Comparison of ENCODE assay signal across 1 cellular context in the genomic region with DNA sequence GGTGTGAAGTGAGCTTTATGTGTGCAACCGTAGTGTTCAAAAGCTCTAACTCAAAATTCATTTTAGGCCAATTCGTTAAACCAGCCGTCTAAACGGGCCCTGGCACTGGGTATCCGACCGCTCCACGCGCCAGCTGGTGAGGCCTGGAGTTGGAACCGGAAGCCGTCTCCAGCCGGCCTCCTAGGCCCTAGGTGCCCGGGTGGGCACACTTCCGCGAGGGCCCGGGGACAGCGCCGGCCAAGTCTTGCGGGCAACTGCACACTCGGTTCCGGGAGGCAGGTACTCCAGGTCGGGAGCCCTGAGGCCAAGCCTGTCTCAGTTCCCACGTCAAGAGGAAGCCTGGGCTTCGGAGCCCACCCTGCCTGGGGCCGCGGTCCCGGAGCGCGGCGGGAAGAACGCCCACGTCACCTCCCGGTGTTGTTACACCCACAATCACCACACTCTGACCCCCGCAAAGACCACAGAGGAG.
A peak's percentile ranks its signal among the peaks of the same experiment; 100 is the strongest.
TF ChIP-seq lines count a peak whose summit lies in the region.

No MANE protein-coding gene starts in this region.

TF ChIP-seq in WTC11, 78 proteins besides CTCF, POLR2A, EP300 and RAD21 (continued from another document):
- TF ChIP-seq, protein P1, sequence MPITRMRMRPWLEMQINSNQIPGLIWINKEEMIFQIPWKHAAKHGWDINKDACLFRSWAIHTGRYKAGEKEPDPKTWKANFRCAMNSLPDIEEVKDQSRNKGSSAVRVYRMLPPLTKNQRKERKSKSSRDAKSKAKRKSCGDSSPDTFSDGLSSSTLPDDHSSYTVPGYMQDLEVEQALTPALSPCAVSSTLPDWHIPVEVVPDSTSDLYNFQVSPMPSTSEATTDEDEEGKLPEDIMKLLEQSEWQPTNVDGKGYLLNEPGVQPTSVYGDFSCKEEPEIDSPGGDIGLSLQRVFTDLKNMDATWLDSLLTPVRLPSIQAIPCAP (CRISPR knock-in tag; IDR thresholded peaks at IDR 0.05): no peak
- TF ChIP-seq ZNF671 (CRISPR knock-in tag; IDR thresholded peaks at IDR 0.05): no peak
- TF ChIP-seq, protein P2, sequence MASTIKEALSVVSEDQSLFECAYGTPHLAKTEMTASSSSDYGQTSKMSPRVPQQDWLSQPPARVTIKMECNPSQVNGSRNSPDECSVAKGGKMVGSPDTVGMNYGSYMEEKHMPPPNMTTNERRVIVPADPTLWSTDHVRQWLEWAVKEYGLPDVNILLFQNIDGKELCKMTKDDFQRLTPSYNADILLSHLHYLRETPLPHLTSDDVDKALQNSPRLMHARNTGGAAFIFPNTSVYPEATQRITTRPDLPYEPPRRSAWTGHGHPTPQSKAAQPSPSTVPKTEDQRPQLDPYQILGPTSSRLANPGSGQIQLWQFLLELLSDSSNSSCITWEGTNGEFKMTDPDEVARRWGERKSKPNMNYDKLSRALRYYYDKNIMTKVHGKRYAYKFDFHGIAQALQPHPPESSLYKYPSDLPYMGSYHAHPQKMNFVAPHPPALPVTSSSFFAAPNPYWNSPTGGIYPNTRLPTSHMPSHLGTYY (CRISPR knock-in tag; IDR thresholded peaks at IDR 0.05): no peak
- TF ChIP-seq, protein P3, sequence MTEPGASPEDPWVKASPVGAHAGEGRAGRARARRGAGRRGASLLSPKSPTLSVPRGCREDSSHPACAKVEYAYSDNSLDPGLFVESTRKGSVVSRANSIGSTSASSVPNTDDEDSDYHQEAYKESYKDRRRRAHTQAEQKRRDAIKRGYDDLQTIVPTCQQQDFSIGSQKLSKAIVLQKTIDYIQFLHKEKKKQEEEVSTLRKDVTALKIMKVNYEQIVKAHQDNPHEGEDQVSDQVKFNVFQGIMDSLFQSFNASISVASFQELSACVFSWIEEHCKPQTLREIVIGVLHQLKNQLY (CRISPR knock-in tag; IDR thresholded peaks at IDR 0.05): 0 out of 2 replicates have a peak, but pooled peaks have one; percentile 44
TF ChIP-seq in WTC11: peak in this region for 3.
